In the genomic region with DNA sequence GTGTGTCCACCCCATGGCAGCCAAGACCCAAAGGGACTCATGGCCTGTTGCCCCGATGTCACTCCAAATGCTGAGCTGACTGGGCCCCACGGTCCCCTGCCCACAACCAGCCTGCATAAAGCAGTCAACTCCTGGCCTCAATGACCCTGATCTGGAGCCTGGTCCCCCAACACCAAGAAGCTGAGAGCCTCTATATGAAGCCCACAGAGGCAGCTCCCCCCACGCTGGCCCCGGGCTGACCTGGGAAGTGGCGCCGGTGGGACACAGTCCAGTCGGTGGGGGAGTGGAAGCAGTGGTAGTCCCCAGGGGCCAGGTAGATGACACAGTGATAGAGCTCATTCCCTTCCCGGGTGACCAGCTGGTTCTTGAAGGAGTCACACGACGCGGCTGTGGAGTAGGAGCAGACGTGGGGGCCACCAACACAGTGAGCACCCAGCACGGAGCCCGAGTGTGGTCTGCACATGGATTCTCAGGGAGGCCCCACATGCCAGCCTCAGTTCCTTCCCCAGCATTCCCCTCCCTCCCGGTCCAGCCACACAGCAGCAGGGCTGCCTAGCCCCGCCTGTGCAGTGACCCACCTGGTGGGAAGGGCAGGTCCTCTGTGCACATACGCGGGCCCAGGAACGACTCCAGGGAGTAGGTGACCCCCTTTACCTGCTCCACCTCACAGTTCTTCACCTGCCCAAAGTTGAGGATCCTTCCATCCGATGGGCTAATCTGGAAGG, we compare ENCODE assay signal across 1 cellular context.
TF ChIP-seq lines count a peak whose summit lies in the region.

No MANE protein-coding gene starts in this region.

TF ChIP-seq in HepG2, 621 proteins besides CTCF, POLR2A, EP300 and RAD21:
- TF ChIP-seq CENPT (CRISPR knock-in tag; IDR thresholded peaks at IDR 0.05; ENCODE audit: low read depth) (no peak), AGO2 (optimal IDR thresholded peaks at IDR 0.05; ENCODE audit: low read depth, low read length) (peak; percentile 80), DMAP1 (CRISPR knock-in tag; IDR thresholded peaks at IDR 0.05) (no peak)
- TF ChIP-seq, protein P1, sequence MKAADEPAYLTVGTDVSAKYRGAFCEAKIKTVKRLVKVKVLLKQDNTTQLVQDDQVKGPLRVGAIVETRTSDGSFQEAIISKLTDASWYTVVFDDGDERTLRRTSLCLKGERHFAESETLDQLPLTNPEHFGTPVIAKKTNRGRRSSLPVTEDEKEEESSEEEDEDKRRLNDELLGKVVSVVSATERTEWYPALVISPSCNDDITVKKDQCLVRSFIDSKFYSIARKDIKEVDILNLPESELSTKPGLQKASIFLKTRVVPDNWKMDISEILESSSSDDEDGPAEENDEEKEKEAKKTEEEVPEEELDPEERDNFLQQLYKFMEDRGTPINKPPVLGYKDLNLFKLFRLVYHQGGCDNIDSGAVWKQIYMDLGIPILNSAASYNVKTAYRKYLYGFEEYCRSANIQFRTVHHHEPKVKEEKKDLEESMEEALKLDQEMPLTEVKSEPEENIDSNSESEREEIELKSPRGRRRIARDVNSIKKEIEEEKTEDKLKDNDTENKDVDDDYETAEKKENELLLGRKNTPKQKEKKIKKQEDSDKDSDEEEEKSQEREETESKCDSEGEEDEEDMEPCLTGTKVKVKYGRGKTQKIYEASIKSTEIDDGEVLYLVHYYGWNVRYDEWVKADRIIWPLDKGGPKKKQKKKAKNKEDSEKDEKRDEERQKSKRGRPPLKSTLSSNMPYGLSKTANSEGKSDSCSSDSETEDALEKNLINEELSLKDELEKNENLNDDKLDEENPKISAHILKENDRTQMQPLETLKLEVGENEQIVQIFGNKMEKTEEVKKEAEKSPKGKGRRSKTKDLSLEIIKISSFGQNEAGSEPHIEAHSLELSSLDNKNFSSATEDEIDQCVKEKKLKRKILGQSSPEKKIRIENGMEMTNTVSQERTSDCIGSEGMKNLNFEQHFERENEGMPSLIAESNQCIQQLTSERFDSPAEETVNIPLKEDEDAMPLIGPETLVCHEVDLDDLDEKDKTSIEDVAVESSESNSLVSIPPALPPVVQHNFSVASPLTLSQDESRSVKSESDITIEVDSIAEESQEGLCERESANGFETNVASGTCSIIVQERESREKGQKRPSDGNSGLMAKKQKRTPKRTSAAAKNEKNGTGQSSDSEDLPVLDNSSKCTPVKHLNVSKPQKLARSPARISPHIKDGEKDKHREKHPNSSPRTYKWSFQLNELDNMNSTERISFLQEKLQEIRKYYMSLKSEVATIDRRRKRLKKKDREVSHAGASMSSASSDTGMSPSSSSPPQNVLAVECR (CRISPR knock-in tag; IDR thresholded peaks at IDR 0.05; ENCODE audit: borderline replicate concordance): 0 out of 2 replicates have a peak, but pooled peaks have one; percentile 4
